ENCODE assay signal across 20 cellular contexts in the genomic region with DNA sequence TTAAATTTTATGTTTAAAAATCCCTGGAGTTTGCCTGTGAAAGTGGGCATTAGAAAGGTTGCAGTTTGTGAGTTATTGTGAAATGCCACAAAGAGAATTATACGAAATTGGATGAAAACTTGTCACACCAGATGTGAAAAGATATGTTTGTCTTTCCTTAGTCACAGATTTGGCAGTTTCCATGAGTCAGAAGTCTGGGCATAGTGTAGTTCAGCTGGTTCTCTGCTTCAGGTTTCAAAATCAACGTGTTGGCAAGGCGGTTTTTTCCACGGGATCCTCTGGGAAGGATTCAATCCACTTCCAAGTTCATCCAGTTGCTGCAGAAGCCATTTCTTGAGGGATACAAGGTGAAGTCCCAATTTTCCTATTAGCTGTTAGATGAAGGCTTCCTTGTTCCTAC.
DNase-seq lines count a peak whose midpoint lies in the region; ATAC-seq, FAIRE-seq and TF ChIP-seq lines count a peak whose summit lies in the region.
"Had no signal": no experiment of that assay in that cellular context is flagged by ENCODE, and none has a peak within 500 bp of the region (broad histone marks: within the 10 kb centered on the region; RNA-seq: fewer than 3 reads in every experiment).

No MANE protein-coding gene starts in this region.

- no peaks in the 10 kb centered on the region for H3K4me1 Mint-ChIP-seq in naive thymus-derived CD8-positive, alpha-beta T cell
- H3K4me1 Mint-ChIP-seq: endodermal cell, memory B cell had no signal

- H3K27ac ChIP-seq in A549 (peak overlapping the region; percentile 19 to 49; a peak in 2 of 6 replicates), gastroesophageal sphincter (no peak overlapping the region)
- H3K27ac ChIP-seq: SK-N-MC, uterus had no signal

- FAIRE-seq in A549 (lab: Jason Lieb, UNC) = no peak

- DNase-seq in A549 (ENCODE audit: low read depth in 1 of 2, low spot score in 1 of 2) (peak; percentile 8 to 22), HCEC 1CT (peak; percentile 83), amniotic stem cell (lab: John Stamatoyannopoulos, UW) (peak; percentile 46), foreskin fibroblast (peak; percentile 72 to 75)
- no peak for DNase-seq in naive thymus-derived CD8-positive, alpha-beta T cell
- DNase-seq: activated T-cell treated with anti-CD3 and anti-CD28 coated beads for 4 hours; amygdala; DMS79; endodermal cell; KG1; NCI-H2029; NK-92 treated with Interleukin-12 subunit alpha and Interleukin-12 subunit beta, amount 100 ng/mL, for 24 hours; stimulated activated CD4-positive, alpha-beta T cell treated with anti-CD3 and anti-CD28 coated beads, Interleukin-1b, Interleukin-23, amount 100 ng/mL, for 48 hours; uterus had no signal

- peak overlapping the region; percentile 30; the same call in 2 of the 3 replicates for H3K4me2 ChIP-seq in A549

- H3K36me3 ChIP-seq in gastroesophageal sphincter = no peaks in the 10 kb centered on the region
- H3K36me3 ChIP-seq: uterus had no signal

- no peak overlapping the region for H3K27ac Mint-ChIP-seq in naive thymus-derived CD8-positive, alpha-beta T cell
- H3K27ac Mint-ChIP-seq: endodermal cell, memory B cell, WTC11 had no signal

- no peaks in the 10 kb centered on the region for H3K27me3 ChIP-seq in gastroesophageal sphincter
- H3K27me3 ChIP-seq: uterus had no signal

- 6% methylated on average over 4 of the region's 4 CpGs for WGBS in A549 (ENCODE audit: missing lambda C conversion rate)
- WGBS in gastroesophageal sphincter (ENCODE audit: low coverage in 1 of 2), 2 donors = 83 to 89% methylated on average over 4 of the region's 4 CpGs

- POLR2A ChIA-PET in A549 (lab: Yijun Ruan, JAX) = no interaction called here
- POLR2A ChIA-PET in naive thymus-derived CD8-positive, alpha-beta T cell (lab: Charles Lee) = no interaction called here

- ATAC-seq in A549 (peak; percentile 42 to 71; a peak in 4 of 6 replicates), gastroesophageal sphincter (no peak), HG03442 (IDR thresholded peaks at IDR 0.05; ENCODE audit: unreplicated experiment) (no peak), GM18870 (IDR thresholded peaks at IDR 0.05; ENCODE audit: unreplicated experiment) (no peak)
- no peak for ATAC-seq in naive thymus-derived CD8-positive, alpha-beta T cell
- ATAC-seq: WTC11 had no signal

- H3K9me3 ChIP-seq in A549 (no peaks in the 10 kb centered on the region), gastroesophageal sphincter (no peaks in the 10 kb centered on the region)
- H3K9me3 ChIP-seq: uterus had no signal

- H3K4me3 ChIP-seq in A549 = no peak overlapping the region
- no peak overlapping the region for H3K4me3 ChIP-seq in foreskin fibroblast (ENCODE audit: low read depth in 1 of 2, low read length in 2 of 2)
- no peak overlapping the region for H3K4me3 ChIP-seq in gastroesophageal sphincter
- H3K4me3 ChIP-seq: SK-N-MC, uterus had no signal

- H3K27me3 Mint-ChIP-seq in naive thymus-derived CD8-positive, alpha-beta T cell = no peaks in the 10 kb centered on the region
- H3K27me3 Mint-ChIP-seq: memory B cell had no signal

- TF ChIP-seq CTCF in A549 (IDR thresholded peaks at IDR 0.05) = no peak
- TF ChIP-seq CTCF in foreskin fibroblast (IDR thresholded peaks at IDR 0.05; ENCODE audit: low read depth, low read length) = no peak
- no peak for TF ChIP-seq CTCF in gastroesophageal sphincter (IDR thresholded peaks at IDR 0.05)

- no peak for TF ChIP-seq RAD21 in A549 (conservative IDR thresholded peaks at IDR 0.05 in 1 of 2, IDR thresholded peaks at IDR 0.05 in 1 of 2)

- H3K4me3 Mint-ChIP-seq in naive thymus-derived CD8-positive, alpha-beta T cell = no peak overlapping the region
- H3K4me3 Mint-ChIP-seq: endodermal cell, memory B cell, WTC11 had no signal

- peaks cover 4% of the 10 kb centered on the region; the same call in 1 of the 3 replicates for H3K4me1 ChIP-seq in A549
- H3K4me1 ChIP-seq in gastroesophageal sphincter = no peaks in the 10 kb centered on the region
- H3K4me1 ChIP-seq: uterus had no signal

- TF ChIP-seq POLR2A in A549 (IDR thresholded peaks at IDR 0.05; ENCODE audit: low read length) (no peak), gastroesophageal sphincter (IDR thresholded peaks at IDR 0.05) (no peak)

- H3K36me3 Mint-ChIP-seq in naive thymus-derived CD8-positive, alpha-beta T cell = no peaks in the 10 kb centered on the region
- H3K36me3 Mint-ChIP-seq: memory B cell had no signal

- peaks cover 0 to 10% (median 4%) of the 10 kb centered on the region in 9 donors for H3K9me3 Mint-ChIP-seq in naive thymus-derived CD8-positive, alpha-beta T cell
- H3K9me3 Mint-ChIP-seq: endodermal cell had no signal

- TF ChIP-seq EP300 in A549 (IDR thresholded peaks at IDR 0.05) (no peak), gastroesophageal sphincter (IDR thresholded peaks at IDR 0.05) (no peak)

- CTCF ChIA-PET in A549 (lab: Yijun Ruan, JAX) = no interaction called here

TF ChIP-seq in A549, 52 proteins besides CTCF, POLR2A, EP300 and RAD21:
- TF ChIP-seq ZFP36 (IDR thresholded peaks at IDR 0.05; ENCODE audit: borderline replicate concordance, partially characterized antibody) = no peak
- TF ChIP-seq BCL3 (IDR thresholded peaks at IDR 0.05) = no peak
- 0 out of 4 replicates have a peak, but pooled peaks of 1 of the 2 experiments have one; percentile 11 for TF ChIP-seq CEBPB (IDR thresholded peaks at IDR 0.05)
- no peak for TF ChIP-seq CBX8 (IDR thresholded peaks at IDR 0.05)
TF ChIP-seq in A549: peak in this region for 1.

Comparison
In these comparisons a context has a peak if more than half of its experiments do, and no peak if none do; other contexts are left out.
1. ATAC-seq: peak in A549 (2 of 2); none in gastroesophageal sphincter (single experiment), HG03442 (single experiment), naive thymus-derived CD8-positive, alpha-beta T cell (0 of 2) and GM18870 (single experiment).
2. DNase-seq: peak in A549 (2 of 2), HCEC 1CT (single experiment), amniotic stem cell (single experiment) and foreskin fibroblast (2 of 2); none in naive thymus-derived CD8-positive, alpha-beta T cell (0 of 10).
3. H3K27ac ChIP-seq: peak in A549 (2 of 2); none in gastroesophageal sphincter (0 of 4).